Comparison of ENCODE assay signal across 22 cellular contexts in genomic region chr4:2586502-2586901, GRCh38. TPM values are rescaled to one million over a fixed set of nuclear protein-coding genes. Genes with fewer than 3 reads are reported as not detected.
DNase-seq lines count a peak whose midpoint lies in the region; ATAC-seq, FAIRE-seq and TF ChIP-seq lines count a peak whose summit lies in the region.
"Had no signal": no experiment of that assay in that cellular context is flagged by ENCODE, and none has a peak within 500 bp of the region (broad histone marks: within the 10 kb centered on the region; RNA-seq: fewer than 3 reads in every experiment).

No MANE protein-coding gene starts in this region.

- BruUV-seq in K562 (replicated peaks; lab: Mats Ljungman, UMichigan) = no TSS peak

- no peak overlapping the region for H3K4me3 ChIP-seq in HEK293 (ENCODE audit: low read depth, low read length)
- no peak overlapping the region for H3K4me3 ChIP-seq in K562
- H3K4me3 ChIP-seq in gastrocnemius medialis = no peak overlapping the region
- H3K4me3 ChIP-seq: GM23338 had no signal

- H3K36me3 Mint-ChIP-seq in CD4-positive, alpha-beta T cell (ENCODE audit: low read depth) = peaks cover 12% of the 10 kb centered on the region
- H3K36me3 Mint-ChIP-seq: CD4-positive, CD25-positive, alpha-beta regulatory T cell had no signal

- no peak for DNase-seq in CD4-positive, alpha-beta T cell
- DNase-seq in K562 (ENCODE audit: extremely low read depth in 1 of 4, low spot score in 3 of 4) (no peak), gastrocnemius medialis (no peak), hepatic stellate cell (ENCODE audit: low spot score) (no peak)
- DNase-seq in stimulated activated CD4-positive, alpha-beta T cell treated with anti-CD3 and anti-CD28 coated beads, Interleukin-2, amount 100 ng/mL, for 24 hours = no peak
- DNase-seq: ACHN; BE2C; C1 segment of cervical spinal cord; Caco-2; CD4-positive, CD25-positive, alpha-beta regulatory T cell; HCEC 1CT; HFFc6 had no signal

- no peaks in the 10 kb centered on the region for H3K27me3 Mint-ChIP-seq in CD4-positive, alpha-beta T cell
- H3K27me3 Mint-ChIP-seq: CD4-positive, CD25-positive, alpha-beta regulatory T cell; IgD-negative memory B cell had no signal

- H3K79me2 ChIP-seq in K562 (ENCODE audit: control insufficient read depth, insufficient read depth, low read length) = peaks cover 92% of the 10 kb centered on the region

- H3K36me3 ChIP-seq in HEK293 (ENCODE audit: control insufficient read depth in 2 of 2, insufficient read depth in 1 of 2, low read length in 2 of 2) = no peaks in the 10 kb centered on the region; a peak in 1 of 3 replicates
- H3K36me3 ChIP-seq in K562 (ENCODE audit: control insufficient read depth, insufficient read depth, low read length) = no peaks in the 10 kb centered on the region
- H3K36me3 ChIP-seq in gastrocnemius medialis = no peaks in the 10 kb centered on the region
- H3K36me3 ChIP-seq: BE2C had no signal

- H3K9me3 Mint-ChIP-seq in CD4-positive, alpha-beta T cell = no peaks in the 10 kb centered on the region
- H3K9me3 Mint-ChIP-seq: HFFc6, IgD-negative memory B cell had no signal

- H3K9ac ChIP-seq in K562 (ENCODE audit: insufficient read depth in 1 of 2, low read depth in 2 of 2, low read length in 2 of 2) = no peak overlapping the region

- TF ChIP-seq EP300 in K562 (IDR thresholded peaks at IDR 0.05; ENCODE audit: low read length) = no peak

- H3K27ac ChIP-seq in CD4-positive, alpha-beta T cell (ENCODE audit: low read depth, low read length) = no peak overlapping the region
- H3K27ac ChIP-seq in HEK293 (ENCODE audit: extremely low read depth, low read depth, low read length) (no peak overlapping the region), K562 (ENCODE audit: extremely low read depth, low read depth, low read length) (no peak overlapping the region), gastrocnemius medialis (peak overlapping the region; percentile 61 to 74 (median 66))

- TF ChIP-seq RAD21 in K562 (CRISPR knock-in tag; conservative IDR thresholded peaks at IDR 0.05 in 1 of 2, IDR thresholded peaks at IDR 0.05 in 1 of 2) = no peak

- peaks cover 52% of the 10 kb centered on the region for H4K20me1 ChIP-seq in K562 (replicated peaks; ENCODE audit: control insufficient read depth, insufficient read depth, low read length)

- intact Hi-C loops in CD4-positive, alpha-beta T cell (cut with DNase I, micrococcal nuclease) = no loop called here
- intact Hi-C loops in K562 (cut with micrococcal nuclease) = no loop called here
- intact Hi-C loops in gastrocnemius medialis (cut with DNase I; ENCODE audit: low total_unique reads) = no loop called here

- CTCF ChIA-PET in CD4-positive, alpha-beta T cell (lab: Charles Lee) = no interaction called here
- CTCF ChIA-PET in HEK293 (lab: Yijun Ruan, JAX) (no interaction called here), K562 (lab: Yijun Ruan, JAX; ENCODE audit: low intra/inter-chr PET ratio) (no interaction called here)

- no peak overlapping the region for H3K4me2 ChIP-seq in K562 (ENCODE audit: insufficient read depth, low read length)
- H3K4me2 ChIP-seq: GM23338 had no signal

- TF ChIP-seq POLR2A in K562 (conservative IDR thresholded peaks at IDR 0.05) (no peak), gastrocnemius medialis (IDR thresholded peaks at IDR 0.05) (no peak)

- no peak overlapping the region for H2AFZ ChIP-seq in K562 (ENCODE audit: low read depth, low read length)
- H2AFZ ChIP-seq: GM23338 had no signal

- no peak for TF ChIP-seq CTCF in CD4-positive, alpha-beta T cell (IDR thresholded peaks at IDR 0.05)
- TF ChIP-seq CTCF in HEK293 (tag by site-specific recombination; IDR thresholded peaks at IDR 0.05) = no peak
- no peak for TF ChIP-seq CTCF in K562 (IDR thresholded peaks at IDR 0.05 in 2 of 3, conservative IDR thresholded peaks at IDR 0.05 in 1 of 3; ENCODE audit: insufficient read depth in 2 of 3, low read depth in 1 of 3, low read length in 3 of 3)
- TF ChIP-seq CTCF in gastrocnemius medialis (IDR thresholded peaks at IDR 0.05 in 4 of 5, conservative IDR thresholded peaks at IDR 0.05 in 1 of 5) = no peak

- peaks cover 5% of the 10 kb centered on the region for H3K9me1 ChIP-seq in K562 (ENCODE audit: control insufficient read depth, insufficient read depth, low read length)

- FAIRE-seq in K562 (lab: Jason Lieb, UNC) = no peak
- FAIRE-seq: A204.1, D721Med, G401.6, GM12891, H54, HTR-8/SVneo had no signal

- 91% methylated on average over 5 of the region's 5 CpGs for WGBS in K562 (ENCODE audit: insufficient coverage, low coverage, missing lambda C conversion rate)

- ATAC-seq in CD4-positive, alpha-beta T cell (ENCODE audit: poor library complexity) = no peak
- ATAC-seq in K562 (no peak), gastrocnemius medialis (no peak), GM18867 (IDR thresholded peaks at IDR 0.05; ENCODE audit: unreplicated experiment) (no peak)

- POLR2A ChIA-PET in CD4-positive, alpha-beta T cell (lab: Charles Lee) = interaction anchor here (0.6 kb wide), 1 partner anchor 34 kb away, joined by 3 read pairs; no protein-coding TSS in a partner anchor
- POLR2A ChIA-PET in HEK293 (lab: Yijun Ruan, JAX) = no interaction called here
- POLR2A ChIA-PET in K562 (lab: Yijun Ruan, JAX) = no interaction called here

- H3K27me3 ChIP-seq in CD4-positive, alpha-beta T cell (ENCODE audit: control insufficient read depth, insufficient read depth, low read length) = no peaks in the 10 kb centered on the region
- H3K27me3 ChIP-seq in K562 (ENCODE audit: control insufficient read depth in 2 of 2, insufficient read depth in 2 of 2, low read length in 2 of 2) (no peaks in the 10 kb centered on the region), gastrocnemius medialis (no peaks in the 10 kb centered on the region)
- H3K27me3 ChIP-seq: BE2C had no signal

- peaks cover 87% of the 10 kb centered on the region for H3K4me1 Mint-ChIP-seq in CD4-positive, alpha-beta T cell (ENCODE audit: low read depth)

- no peak overlapping the region for H3K4me3 Mint-ChIP-seq in CD4-positive, alpha-beta T cell
- H3K4me3 Mint-ChIP-seq: CD4-positive, CD25-positive, alpha-beta regulatory T cell; GM23338; HFFc6; IgD-negative memory B cell had no signal

- H3K9me3 ChIP-seq in CD4-positive, alpha-beta T cell (ENCODE audit: control insufficient read depth, low read length) = no peaks in the 10 kb centered on the region
- H3K9me3 ChIP-seq in HEK293 (ENCODE audit: control insufficient read depth, insufficient read depth, low read depth, low read length) = no peaks in the 10 kb centered on the region
- no peaks in the 10 kb centered on the region for H3K9me3 ChIP-seq in K562 (replicated peaks; ENCODE audit: control insufficient read depth, insufficient read depth, low read depth, low read length)
- no peaks in the 10 kb centered on the region for H3K9me3 ChIP-seq in gastrocnemius medialis
- H3K9me3 ChIP-seq: BE2C, Caco-2 had no signal

- peaks cover 10% of the 10 kb centered on the region for H3K4me1 ChIP-seq in HEK293 (ENCODE audit: control insufficient read depth, insufficient read depth, low read length)
- peaks cover 10 to 14% of the 10 kb centered on the region in 2 experiments; a peak in 3 of 5 replicates for H3K4me1 ChIP-seq in K562 (replicated peaks in 1 of 2; ENCODE audit: control insufficient read depth in 2 of 2, insufficient read depth in 2 of 2, low read length in 2 of 2)
- H3K4me1 ChIP-seq in gastrocnemius medialis = peaks cover 76 to 85% of the 10 kb centered on the region in 2 donors
- H3K4me1 ChIP-seq: BE2C had no signal

- in situ Hi-C loops in K562 (cut with MboI) = no loop called here
- in situ Hi-C loops in gastrocnemius medialis (cut with MboI; ENCODE audit: low sequenced_read_pairs in 4 of 4) = no loop called here

- H3K27ac Mint-ChIP-seq in CD4-positive, alpha-beta T cell = peak overlapping the region; percentile 33
- H3K27ac Mint-ChIP-seq: GM23338, HFFc6 had no signal

TF ChIP-seq in HEK293, 187 proteins besides CTCF, POLR2A, EP300 and RAD21:
- peak; percentile 74 for TF ChIP-seq ZNF121 (tag by site-specific recombination; IDR thresholded peaks at IDR 0.05)
- no peak for TF ChIP-seq ZFP41 (tag by site-specific recombination; IDR thresholded peaks at IDR 0.05; ENCODE audit: borderline replicate concordance)
- TF ChIP-seq KLF7 (tag by site-specific recombination; IDR thresholded peaks at IDR 0.05; ENCODE audit: borderline replicate concordance) = no peak
- no peak for TF ChIP-seq FEZF1 (tag by site-specific recombination; IDR thresholded peaks at IDR 0.05)
- no peak for TF ChIP-seq BCL11A (tag by site-specific recombination; IDR thresholded peaks at IDR 0.05; ENCODE audit: low read depth)
- no peak for TF ChIP-seq ZNF768 (tag by site-specific recombination; IDR thresholded peaks at IDR 0.05)

TF ChIP-seq in K562, 482 proteins besides CTCF, POLR2A, EP300 and RAD21:
- no peak for TF ChIP-seq SMARCA4 (IDR thresholded peaks at IDR 0.05)
- TF ChIP-seq MAFF (IDR thresholded peaks at IDR 0.05; ENCODE audit: low read length) = no peak
- TF ChIP-seq ZNF121 (CRISPR knock-in tag; conservative IDR thresholded peaks at IDR 0.05) = 0 out of 2 replicates have a peak, but pooled peaks have one; percentile 7
- TF ChIP-seq ZNF124 (CRISPR knock-in tag; IDR thresholded peaks at IDR 0.05) = no peak

RNA-seq across cellular contexts. Expression of gene FAM193A, which starts 50.1 kb away (rescaled TPM):
- total RNA-seq in CD4-positive, alpha-beta T cell = 10 to 100 TPM; 28.4 to 30.0 TPM
- total RNA-seq in K562 (2011; cell fraction: chromatin; rRNA removed; ENCODE audit: low replicate concordance) = 72.1 and 83.0 TPM in 2 replicates
- 38.9 and 45.9 TPM in 2 replicates for total RNA-seq in K562 (2011; cell fraction: nucleolus; rRNA removed)
- 36.3 and 46.0 TPM in 2 replicates for total RNA-seq in K562 (2011; cell fraction: nucleoplasm; rRNA removed)
- total RNA-seq in K562 (2014; rRNA removed) (10.5 and 11.7 TPM in 2 replicates), K562 (2014; rRNA removed; fragmentation: Illumina TruSeq; extraction: Trizol) (8.5 and 9.2 TPM in 2 replicates), K562 (2015; rRNA removed; fragmentation: Illumina TruSeq; extraction: Trizol) (9.7 and 10.6 TPM in 2 replicates), K562 (2021) (23.8 and 24.6 TPM in 2 replicates), gastrocnemius medialis (10 to 100 TPM; 16.7 to 18.9 (median 18.0) TPM)
- polyA plus RNA-seq in K562 (2011; rRNA removed) (5.3 and 5.7 TPM in 2 replicates), K562 (2014; fragmentation: Illumina TruSeq; extraction: Trizol) (15.3 and 16.2 TPM in 2 replicates), K562 (2014; fragmentation: Nextera tagmentation; extraction: Ambion mirVana) (under 1 TPM; 0.46 to 0.55 TPM), K562 (2014; rRNA removed) (9.5 and 9.6 TPM in 2 replicates)
- 6.2 and 7.3 TPM in 2 replicates for polyA plus RNA-seq in K562 (2011; cell fraction: cytosol; rRNA removed)
- polyA plus RNA-seq in K562 (2011; cell fraction: nucleus; rRNA removed) = 15.6 and 25.6 TPM in 2 replicates
- polyA plus RNA-seq in K562 (2012) = 15.9 and 16.0 TPM in 2 replicates
- polyA minus RNA-seq in K562 (2011; rRNA and poly(A)+ RNA removed) = 13.8 and 14.6 TPM in 2 replicates
- 16.5 and 17.6 TPM in 2 replicates for polyA minus RNA-seq in K562 (2011; cell fraction: cytosol; rRNA and poly(A)+ RNA removed)
- 16.0 and 19.1 TPM in 2 replicates for polyA minus RNA-seq in K562 (2011; cell fraction: nucleus; rRNA and poly(A)+ RNA removed)

Comparison
In these comparisons a context has a peak if more than half of its experiments do, and no peak if none do; other contexts are left out.
1. H3K27ac ChIP-seq: peak in gastrocnemius medialis (4 of 4); none in CD4-positive, alpha-beta T cell (single experiment), HEK293 (single experiment) and K562 (single experiment).